In the genomic region with DNA sequence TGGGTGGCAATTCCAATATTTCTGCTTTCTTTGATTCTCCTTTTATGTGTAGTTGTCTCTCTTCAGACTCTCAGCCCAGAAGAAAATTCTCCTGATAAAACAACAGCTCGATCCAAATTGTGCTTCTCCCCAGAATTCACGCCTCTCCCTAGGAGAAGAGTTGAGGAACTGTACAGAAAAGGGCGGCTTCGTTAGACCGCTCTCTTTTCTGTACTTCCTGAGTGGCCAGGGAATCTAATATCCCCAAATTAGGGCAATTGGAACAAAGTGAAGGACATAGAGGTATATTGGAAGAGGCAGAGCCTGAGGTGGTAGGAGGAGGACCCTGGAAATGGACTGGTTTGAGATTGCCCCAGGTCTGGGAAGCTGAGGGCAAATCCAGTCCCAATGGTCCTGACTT, we compare ENCODE assay signal across 25 cellular contexts. TPM values are rescaled to one million over a fixed set of nuclear protein-coding genes. Genes with fewer than 3 reads are reported as not detected.
"Had no signal": no experiment of that assay in that cellular context is flagged by ENCODE, and none has a peak within 500 bp of the region (broad histone marks: within the 10 kb centered on the region; RNA-seq: fewer than 3 reads in every experiment).

No MANE protein-coding gene starts in this region.

- FAIRE-seq: keratinocyte had no signal

- H3K36me3 ChIP-seq: heart right ventricle, right lobe of liver, stomach, transverse colon, uterus had no signal

- H3K27ac ChIP-seq: coronary artery, epithelial cell of prostate, heart right ventricle, right lobe of liver, skin epidermis, stomach, transverse colon, uterus had no signal

- H3K4me3 ChIP-seq: coronary artery, right lobe of liver, skin epidermis, transverse colon, uterus had no signal

- H3K9me3 ChIP-seq: heart right ventricle, right lobe of liver, transverse colon, uterus had no signal

- DNase-seq: activated CD4-positive, alpha-beta memory T cell treated with anti-CD3 and anti-CD28 coated beads for 36 hours; activated CD4-positive, alpha-beta T cell treated with anti-CD3 and anti-CD28 coated beads for 4 hours; activated CD4-positive, CD25-positive, alpha-beta regulatory T cell; activated effector memory CD4-positive, alpha-beta T cell treated with Interleukin-2 at 50 U/mL for 16 hours; activated naive CD4-positive, alpha-beta T cell treated with anti-CD3 and anti-CD28 coated beads for 36 hours; activated naive CD8-positive, alpha-beta T cell treated with anti-CD3 and anti-CD28 coated beads, Interleukin-2, amount 10 ng/mL, durations not matched to agents 7 days and 5 days; activated T-cell treated with anti-CD3 and anti-CD28 coated beads, Interleukin-2, amount 50 U/mL, for 72 hours; amniotic stem cell; cerebellar nuclear complex; endodermal cell; heart right ventricle; left colon; mesenchymal stem cell; naive thymus-derived CD4-positive, alpha-beta T cell; occipital lobe; right lobe of liver; stimulated activated CD4-positive, alpha-beta T cell treated with anti-CD3 and anti-CD28 coated beads, Interleukin-1b, Interleukin-23, amount 100 ng/mL, for 48 hours; stomach; transverse colon; uterus had no signal

- ATAC-seq: activated T-cell treated with anti-CD3 and anti-CD28 coated beads, Interleukin-2, amount 50 U/mL, for 72 hours; heart right ventricle; left colon; naive thymus-derived CD4-positive, alpha-beta T cell; right lobe of liver had no signal

RNA-seq across cellular contexts. Expression of a gene that starts 5.6 kb away (rescaled TPM):
- total RNA-seq: activated CD4-positive, alpha-beta memory T cell treated with anti-CD3 and anti-CD28 coated beads for 36 hours; activated naive CD4-positive, alpha-beta T cell treated with anti-CD3 and anti-CD28 coated beads for 36 hours; activated naive CD8-positive, alpha-beta T cell treated with anti-CD3 and anti-CD28 coated beads, Interleukin-2, amount 10 ng/mL, durations not matched to agents 7 days and 5 days; activated T-cell treated with anti-CD3 and anti-CD28 coated beads, Interleukin-2, amount 50 U/mL, for 72 hours; endodermal cell; fibroblast of villous mesenchyme had no signal
- polyA plus RNA-seq: keratinocyte; naive thymus-derived CD4-positive, alpha-beta T cell had no signal
